ENCODE assay signal across 8 cellular contexts in genomic region chr1:86741947-86742572, GRCh38. TPM values are rescaled to one million over a fixed set of nuclear protein-coding genes. Genes with fewer than 3 reads are reported as not detected.
DNase-seq lines count a peak whose midpoint lies in the region; ATAC-seq lines count a peak whose summit lies in the region.

No MANE protein-coding gene starts in this region.

- intact Hi-C loops in head of caudate nucleus (cut with DNase I): no loop called here

- H3K27me3 Mint-ChIP-seq in T-helper 2 cell treated with Interferon-gamma antibody and Interleukin-4, amounts not matched to agents 5 μg/mL and 100 μg/mL, for 36 hours (ENCODE audit: low read depth): no peaks in the 10 kb centered on the region
- no peaks in the 10 kb centered on the region for H3K27me3 Mint-ChIP-seq in activated CD8-positive, alpha-beta T cell treated with anti-CD3 and anti-CD28 coated beads, Interleukin-2, amount 10 ng/mL, durations not matched to agents 7 days and 5 days (ENCODE audit: low read depth)

- no peak overlapping the region for H3K27ac Mint-ChIP-seq in T-helper 2 cell treated with Interferon-gamma antibody and Interleukin-4, amounts not matched to agents 5 μg/mL and 100 μg/mL, for 36 hours
- H3K27ac Mint-ChIP-seq in activated CD8-positive, alpha-beta T cell treated with anti-CD3 and anti-CD28 coated beads, Interleukin-2, amount 10 ng/mL, durations not matched to agents 7 days and 5 days: no peak overlapping the region

- ATAC-seq in activated CD8-positive, alpha-beta T cell treated with anti-CD3 and anti-CD28 coated beads, Interleukin-2, amount 10 ng/mL, durations not matched to agents 7 days and 5 days: no peak

- no peaks in the 10 kb centered on the region for H3K9me3 Mint-ChIP-seq in T-helper 2 cell treated with Interferon-gamma antibody and Interleukin-4, amounts not matched to agents 5 μg/mL and 100 μg/mL, for 36 hours
- H3K9me3 Mint-ChIP-seq in activated CD8-positive, alpha-beta T cell treated with anti-CD3 and anti-CD28 coated beads, Interleukin-2, amount 10 ng/mL, durations not matched to agents 7 days and 5 days (ENCODE audit: insufficient read depth): no peaks in the 10 kb centered on the region

- peak in 4 of 5 experiments; percentile 4 to 45 (median 17) for DNase-seq in T-helper 2 cell
- DNase-seq in T-helper 2 cell treated with Interferon-gamma antibody and Interleukin-4, amounts not matched to agents 5 μg/mL and 100 μg/mL, for 36 hours (ENCODE audit: low spot score): no peak
- DNase-seq in NCI-H1048 (lab: John Stamatoyannopoulos, UW): peak; percentile 11
- peak; percentile 41 for DNase-seq in activated CD8-positive, alpha-beta T cell treated with anti-CD3 and anti-CD28 coated beads, Interleukin-2, amount 10 ng/mL, durations not matched to agents 7 days and 5 days
- DNase-seq in head of caudate nucleus: peak in 22 of 42 donors; percentile 16 to 84 (median 40)
- DNase-seq in stimulated activated CD4-positive, alpha-beta T cell treated with anti-CD3 and anti-CD28 coated beads, TNF-alpha, amount 100 ng/mL, for 1 hour (ENCODE audit: low read depth in 3 of 3, low spot score in 1 of 3): peak in 2 of 3 donors; percentile 4 to 5
- DNase-seq in NCI-H187 (lab: John Stamatoyannopoulos, UW): no peak
- no peak for DNase-seq in AG08396 (ENCODE audit: low spot score)

- CTCF ChIA-PET in activated CD8-positive, alpha-beta T cell treated with anti-CD3 and anti-CD28 coated beads, Interleukin-2, amount 10 ng/mL, durations not matched to agents 7 days and 5 days (lab: Charles Lee): interaction anchor here (0.9 to 1.8 kb wide), 4 partner anchors 16 to 38 kb away, joined by 3 to 12 read pairs (median 4); partner anchors contain the start of gene SH3GLB1

- H3K4me1 Mint-ChIP-seq in T-helper 2 cell treated with Interferon-gamma antibody and Interleukin-4, amounts not matched to agents 5 μg/mL and 100 μg/mL, for 36 hours (ENCODE audit: low read depth): no peaks in the 10 kb centered on the region
- H3K4me1 Mint-ChIP-seq in activated CD8-positive, alpha-beta T cell treated with anti-CD3 and anti-CD28 coated beads, Interleukin-2, amount 10 ng/mL, durations not matched to agents 7 days and 5 days (ENCODE audit: low read depth): peaks cover 4% of the 10 kb centered on the region

- POLR2A ChIA-PET in activated CD8-positive, alpha-beta T cell treated with anti-CD3 and anti-CD28 coated beads, Interleukin-2, amount 10 ng/mL, durations not matched to agents 7 days and 5 days (lab: Charles Lee): no interaction called here

- peaks cover 18% of the 10 kb centered on the region for H3K36me3 Mint-ChIP-seq in T-helper 2 cell treated with Interferon-gamma antibody and Interleukin-4, amounts not matched to agents 5 μg/mL and 100 μg/mL, for 36 hours (ENCODE audit: low read depth)
- peaks cover 30% of the 10 kb centered on the region for H3K36me3 Mint-ChIP-seq in activated CD8-positive, alpha-beta T cell treated with anti-CD3 and anti-CD28 coated beads, Interleukin-2, amount 10 ng/mL, durations not matched to agents 7 days and 5 days (ENCODE audit: low read depth)

- H3K4me3 Mint-ChIP-seq in T-helper 2 cell treated with Interferon-gamma antibody and Interleukin-4, amounts not matched to agents 5 μg/mL and 100 μg/mL, for 36 hours: no peak overlapping the region
- H3K4me3 Mint-ChIP-seq in activated CD8-positive, alpha-beta T cell treated with anti-CD3 and anti-CD28 coated beads, Interleukin-2, amount 10 ng/mL, durations not matched to agents 7 days and 5 days: no peak overlapping the region

RNA-seq across cellular contexts. Expression of gene SH3GLB1, which starts 37.7 kb away (rescaled TPM):
- total RNA-seq in activated CD8-positive, alpha-beta T cell treated with anti-CD3 and anti-CD28 coated beads, Interleukin-2, amount 10 ng/mL, durations not matched to agents 7 days and 5 days: 10 to 100 TPM; 66.9 to 69.2 TPM

Comparison
In these comparisons a context has a peak if more than half of its experiments do, and no peak if none do; other contexts are left out.
1. DNase-seq: peak in T-helper 2 cell (4 of 5), NCI-H1048 (single experiment), activated CD8-positive, alpha-beta T cell treated with anti-CD3 and anti-CD28 coated beads, Interleukin-2, amount 10 ng/mL, durations not matched to agents 7 days and 5 days (single experiment), head of caudate nucleus (22 of 42) and stimulated activated CD4-positive, alpha-beta T cell treated with anti-CD3 and anti-CD28 coated beads, TNF-alpha, amount 100 ng/mL, for 1 hour (2 of 3); none in T-helper 2 cell treated with Interferon-gamma antibody and Interleukin-4, amounts not matched to agents 5 μg/mL and 100 μg/mL, for 36 hours (single experiment), NCI-H187 (0 of 2) and AG08396 (single experiment).